ENCODE assay signal across 11 cellular contexts in genomic region chr1:239884776-239885175, GRCh38.
"Had no signal": no experiment of that assay in that cellular context is flagged by ENCODE, and none has a peak within 500 bp of the region (broad histone marks: within the 10 kb centered on the region; RNA-seq: fewer than 3 reads in every experiment).

No MANE protein-coding gene starts in this region.

- H3K4me3 ChIP-seq: dorsolateral prefrontal cortex, gastroesophageal sphincter, upper lobe of left lung had no signal

- H3K9me3 ChIP-seq: gastroesophageal sphincter, upper lobe of left lung had no signal

- H3K4me3 Mint-ChIP-seq: activated naive CD8-positive, alpha-beta T cell; activated T-cell treated with anti-CD3 and anti-CD28 coated beads, Interleukin-2, amount 50 U/mL, for 4 hours; T-helper 2 cell treated with Interferon-gamma antibody and Interleukin-4, amounts not matched to agents 5 μg/mL and 100 μg/mL, for 36 hours had no signal

- H3K9me3 Mint-ChIP-seq: activated T-cell treated with anti-CD3 and anti-CD28 coated beads, Interleukin-2, amount 50 U/mL, for 4 hours; T-helper 2 cell treated with Interferon-gamma antibody and Interleukin-4, amounts not matched to agents 5 μg/mL and 100 μg/mL, for 36 hours had no signal

- DNase-seq: activated CD4-positive, alpha-beta T cell treated with anti-CD3 and anti-CD28 coated beads, Interleukin-2, amount 50 U/mL, for 4 hours; activated CD4-positive, CD25-positive, alpha-beta regulatory T cell treated with anti-CD3 and anti-CD28 coated beads, Interleukin-2, amount 50 U/mL, for 72 hours; activated effector memory CD4-positive, alpha-beta T cell treated with anti-CD3 and anti-CD28 coated beads, Interleukin-2, amount 50 U/mL, for 16 hours; activated T-cell treated with anti-CD3 and anti-CD28 coated beads, Interleukin-2, amount 50 U/mL, for 4 hours; left ventricle myocardium superior; stimulated activated CD4-positive, alpha-beta T cell treated with anti-CD3 and anti-CD28 coated beads, Interleukin-15, amount 100 ng/mL, for 24 hours; upper lobe of left lung had no signal

- ATAC-seq: activated T-cell treated with anti-CD3 and anti-CD28 coated beads, Interleukin-2, amount 50 U/mL, for 4 hours; gastroesophageal sphincter; left ventricle myocardium superior had no signal

- H3K27ac Mint-ChIP-seq: activated naive CD8-positive, alpha-beta T cell; T-helper 2 cell treated with Interferon-gamma antibody and Interleukin-4, amounts not matched to agents 5 μg/mL and 100 μg/mL, for 36 hours had no signal

- H3K36me3 Mint-ChIP-seq: activated naive CD8-positive, alpha-beta T cell had no signal

- H3K27me3 ChIP-seq: dorsolateral prefrontal cortex, gastroesophageal sphincter, upper lobe of left lung had no signal

- H3K27ac ChIP-seq: upper lobe of left lung had no signal

- H3K4me1 ChIP-seq: upper lobe of left lung had no signal

- H3K36me3 ChIP-seq: gastroesophageal sphincter, upper lobe of left lung had no signal
